ENCODE assay signal across 22 cellular contexts in genomic region chr1:51372561-51372960, GRCh38. TPM values are rescaled to one million over a fixed set of nuclear protein-coding genes. Genes with fewer than 3 reads are reported as not detected.
"Had no signal": no experiment of that assay in that cellular context is flagged by ENCODE, and none has a peak within 500 bp of the region (broad histone marks: within the 10 kb centered on the region; RNA-seq: fewer than 3 reads in every experiment).

No MANE protein-coding gene starts in this region.

- H3K4me3 ChIP-seq: coronary artery, hepatocyte, left ventricle myocardium inferior, lower lobe of right lung, psoas muscle, right lobe of liver, spleen had no signal

- H3K27me3 Mint-ChIP-seq: memory B cell; naive thymus-derived CD4-positive, alpha-beta T cell; type B pancreatic cell had no signal

- H3K9me3 Mint-ChIP-seq: memory B cell; naive thymus-derived CD4-positive, alpha-beta T cell; type B pancreatic cell had no signal

- H3K27ac ChIP-seq: coronary artery, hepatocyte, left ventricle myocardium inferior, lower lobe of right lung, neutrophil, psoas muscle, right lobe of liver, spleen had no signal

- H3K9me3 ChIP-seq: left ventricle myocardium inferior, lower lobe of right lung, neutrophil, psoas muscle, right lobe of liver, spleen had no signal

- H3K27ac Mint-ChIP-seq: memory B cell; naive thymus-derived CD4-positive, alpha-beta T cell; type B pancreatic cell had no signal

- H3K4me1 ChIP-seq: left ventricle myocardium inferior, lower lobe of right lung, psoas muscle, right lobe of liver, spleen had no signal

- DNase-seq: effector CD4-positive, alpha-beta T cell; foreskin melanocyte; head of caudate nucleus; kidney; left cardiac atrium; left ventricle myocardium inferior; lower lobe of right lung; midbrain; naive thymus-derived CD4-positive, alpha-beta T cell; psoas muscle; retina; right lobe of liver; spleen; stimulated activated CD4-positive, alpha-beta T cell treated with anti-CD3 and anti-CD28 coated beads, Interleukin-15, amount 100 ng/mL, for 24 hours; stimulated activated CD4-positive, alpha-beta T cell treated with anti-CD3 and anti-CD28 coated beads, Interleukin-1b, Interleukin-23, amount 100 ng/mL, for 48 hours; stimulated activated CD4-positive, alpha-beta T cell treated with anti-CD3 and anti-CD28 coated beads, Interleukin-4, amount 100 ng/mL, for 4 hours; stimulated activated naive CD4-positive, alpha-beta T cell had no signal

- H3K27me3 ChIP-seq: hepatocyte, neutrophil, right lobe of liver, spleen had no signal

- H3K4me3 Mint-ChIP-seq: memory B cell; naive thymus-derived CD4-positive, alpha-beta T cell; type B pancreatic cell had no signal

- H3K4me1 Mint-ChIP-seq: memory B cell had no signal

RNA-seq across cellular contexts. Expression of gene TTC39A, which starts 42.2 kb away (rescaled TPM):
- polyA plus RNA-seq: naive thymus-derived CD4-positive, alpha-beta T cell had no signal
